ENCODE assay signal across 1 cellular context in the genomic region with DNA sequence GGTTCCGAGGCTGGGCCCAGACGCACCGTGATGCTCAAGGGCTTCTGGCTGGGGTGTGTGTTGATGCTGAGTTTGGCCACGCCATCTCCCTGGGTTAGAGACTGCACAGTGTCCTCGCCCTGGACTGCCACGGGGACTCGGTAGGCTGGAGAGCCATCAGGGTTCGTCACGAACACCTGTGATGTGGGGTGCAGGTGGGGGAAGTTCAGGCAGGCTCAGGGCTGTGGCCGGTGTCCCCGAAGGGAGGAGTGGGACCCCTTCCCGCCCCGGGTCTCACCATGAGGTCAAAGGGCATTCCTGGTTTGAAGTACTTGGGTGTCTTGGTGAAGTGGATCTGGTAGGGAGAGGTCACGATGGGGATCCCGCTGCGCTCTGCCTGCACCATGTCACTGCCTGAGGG.
TF ChIP-seq lines count a peak whose summit lies in the region.

No MANE protein-coding gene starts in this region.

TF ChIP-seq in GM12878, 131 proteins besides CTCF, POLR2A, EP300 and RAD21:
- TF ChIP-seq, protein P1, sequence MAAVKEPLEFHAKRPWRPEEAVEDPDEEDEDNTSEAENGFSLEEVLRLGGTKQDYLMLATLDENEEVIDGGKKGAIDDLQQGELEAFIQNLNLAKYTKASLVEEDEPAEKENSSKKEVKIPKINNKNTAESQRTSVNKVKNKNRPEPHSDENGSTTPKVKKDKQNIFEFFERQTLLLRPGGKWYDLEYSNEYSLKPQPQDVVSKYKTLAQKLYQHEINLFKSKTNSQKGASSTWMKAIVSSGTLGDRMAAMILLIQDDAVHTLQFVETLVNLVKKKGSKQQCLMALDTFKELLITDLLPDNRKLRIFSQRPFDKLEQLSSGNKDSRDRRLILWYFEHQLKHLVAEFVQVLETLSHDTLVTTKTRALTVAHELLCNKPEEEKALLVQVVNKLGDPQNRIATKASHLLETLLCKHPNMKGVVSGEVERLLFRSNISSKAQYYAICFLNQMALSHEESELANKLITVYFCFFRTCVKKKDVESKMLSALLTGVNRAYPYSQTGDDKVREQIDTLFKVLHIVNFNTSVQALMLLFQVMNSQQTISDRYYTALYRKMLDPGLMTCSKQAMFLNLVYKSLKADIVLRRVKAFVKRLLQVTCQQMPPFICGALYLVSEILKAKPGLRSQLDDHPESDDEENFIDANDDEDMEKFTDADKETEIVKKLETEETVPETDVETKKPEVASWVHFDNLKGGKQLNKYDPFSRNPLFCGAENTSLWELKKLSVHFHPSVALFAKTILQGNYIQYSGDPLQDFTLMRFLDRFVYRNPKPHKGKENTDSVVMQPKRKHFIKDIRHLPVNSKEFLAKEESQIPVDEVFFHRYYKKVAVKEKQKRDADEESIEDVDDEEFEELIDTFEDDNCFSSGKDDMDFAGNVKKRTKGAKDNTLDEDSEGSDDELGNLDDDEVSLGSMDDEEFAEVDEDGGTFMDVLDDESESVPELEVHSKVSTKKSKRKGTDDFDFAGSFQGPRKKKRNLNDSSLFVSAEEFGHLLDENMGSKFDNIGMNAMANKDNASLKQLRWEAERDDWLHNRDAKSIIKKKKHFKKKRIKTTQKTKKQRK (IDR thresholded peaks at IDR 0.05; ENCODE audit: low read depth, low read length) = no peak
- TF ChIP-seq NR2F1 (conservative IDR thresholded peaks at IDR 0.05) = 0 out of 2 replicates have a peak, but pooled peaks have one; percentile 25
